2 cellular contexts compared by ENCODE assay signal in the genomic region with DNA sequence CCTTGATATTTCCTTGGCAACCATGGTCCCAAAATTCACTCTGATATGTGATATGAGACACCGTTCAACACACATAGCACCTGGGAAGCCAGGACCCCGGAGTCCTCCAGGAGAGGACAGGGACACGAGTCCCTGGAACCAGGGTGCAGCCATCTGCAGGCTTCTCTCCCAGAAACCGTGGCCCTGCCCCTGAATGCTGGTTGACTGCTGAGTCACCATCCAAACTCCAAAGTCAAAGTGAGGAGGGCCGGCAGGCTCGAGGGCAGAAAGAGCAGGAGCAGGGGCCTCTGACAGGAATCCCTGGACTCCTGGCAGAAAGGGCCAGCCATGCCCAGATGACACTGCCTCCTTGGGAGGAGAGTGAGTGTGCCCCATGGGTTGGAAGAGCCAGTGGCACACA.
TF ChIP-seq lines count a peak whose summit lies in the region.

No MANE protein-coding gene starts in this region.

TF ChIP-seq in K562, 482 proteins besides CTCF, POLR2A, EP300 and RAD21 (continues in another document):
- TF ChIP-seq XRCC5 (IDR thresholded peaks at IDR 0.05; ENCODE audit: low read depth, low read length): no peak
- peak; percentile 58; the same call in 1 of the 2 replicates for TF ChIP-seq L3MBTL2 (IDR thresholded peaks at IDR 0.05)
- TF ChIP-seq RB1 (IDR thresholded peaks at IDR 0.05; ENCODE audit: low read depth): no peak
- no peak for TF ChIP-seq SPI1 (IDR thresholded peaks at IDR 0.05; ENCODE audit: borderline replicate concordance, low read depth, low read length)
- TF ChIP-seq NR1H2 (CRISPR knock-in tag; IDR thresholded peaks at IDR 0.05): no peak
- TF ChIP-seq NR2F6 (CRISPR knock-in tag; IDR thresholded peaks at IDR 0.05): no peak
- peak; percentile 84 for TF ChIP-seq C11orf30 (IDR thresholded peaks at IDR 0.05; ENCODE audit: low read depth)
- TF ChIP-seq NR4A1 (CRISPR knock-in tag; IDR thresholded peaks at IDR 0.05): 0 out of 2 replicates have a peak, but pooled peaks have one; percentile 11
- TF ChIP-seq NR4A1 (tag; IDR thresholded peaks at IDR 0.05): peak; percentile 81
- no peak for TF ChIP-seq SMAD1 (IDR thresholded peaks at IDR 0.05; ENCODE audit: low read depth, low read length, partially characterized antibody)
- TF ChIP-seq ZBTB9 (CRISPR knock-in tag; IDR thresholded peaks at IDR 0.05): peak; percentile 30; the same call in 1 of the 2 replicates
- peak; percentile 70 for TF ChIP-seq ZNF316 (IDR thresholded peaks at IDR 0.05)
- TF ChIP-seq MAFK (IDR thresholded peaks at IDR 0.05; ENCODE audit: low read length): peak; percentile 49
- peak; percentile 45; the same call in 1 of the 2 replicates for TF ChIP-seq ZNF175 (CRISPR knock-in tag; IDR thresholded peaks at IDR 0.05; ENCODE audit: low read depth)
- peak; percentile 77 for TF ChIP-seq NFE2 (IDR thresholded peaks at IDR 0.05; ENCODE audit: low read depth)
- no peak for TF ChIP-seq ZNF3 (CRISPR knock-in tag; IDR thresholded peaks at IDR 0.05)
- TF ChIP-seq KLF16 (IDR thresholded peaks at IDR 0.05): no peak
- TF ChIP-seq TSC22D4 (tag; IDR thresholded peaks at IDR 0.05): no peak
- TF ChIP-seq NR2C1 (IDR thresholded peaks at IDR 0.05): no peak
- peak; percentile 57 for TF ChIP-seq NR2C1 (tag; IDR thresholded peaks at IDR 0.05)
- peak; percentile 87 for TF ChIP-seq ZNF592 (IDR thresholded peaks at IDR 0.05)

TF ChIP-seq in liver, 16 proteins besides CTCF, POLR2A, EP300 and RAD21:
- TF ChIP-seq YY1 (IDR thresholded peaks at IDR 0.05) (no peak), HNF4A (conservative IDR thresholded peaks at IDR 0.05) (peak; percentile 54 to 63)
